8 cellular contexts compared by ENCODE assay signal in the genomic region with DNA sequence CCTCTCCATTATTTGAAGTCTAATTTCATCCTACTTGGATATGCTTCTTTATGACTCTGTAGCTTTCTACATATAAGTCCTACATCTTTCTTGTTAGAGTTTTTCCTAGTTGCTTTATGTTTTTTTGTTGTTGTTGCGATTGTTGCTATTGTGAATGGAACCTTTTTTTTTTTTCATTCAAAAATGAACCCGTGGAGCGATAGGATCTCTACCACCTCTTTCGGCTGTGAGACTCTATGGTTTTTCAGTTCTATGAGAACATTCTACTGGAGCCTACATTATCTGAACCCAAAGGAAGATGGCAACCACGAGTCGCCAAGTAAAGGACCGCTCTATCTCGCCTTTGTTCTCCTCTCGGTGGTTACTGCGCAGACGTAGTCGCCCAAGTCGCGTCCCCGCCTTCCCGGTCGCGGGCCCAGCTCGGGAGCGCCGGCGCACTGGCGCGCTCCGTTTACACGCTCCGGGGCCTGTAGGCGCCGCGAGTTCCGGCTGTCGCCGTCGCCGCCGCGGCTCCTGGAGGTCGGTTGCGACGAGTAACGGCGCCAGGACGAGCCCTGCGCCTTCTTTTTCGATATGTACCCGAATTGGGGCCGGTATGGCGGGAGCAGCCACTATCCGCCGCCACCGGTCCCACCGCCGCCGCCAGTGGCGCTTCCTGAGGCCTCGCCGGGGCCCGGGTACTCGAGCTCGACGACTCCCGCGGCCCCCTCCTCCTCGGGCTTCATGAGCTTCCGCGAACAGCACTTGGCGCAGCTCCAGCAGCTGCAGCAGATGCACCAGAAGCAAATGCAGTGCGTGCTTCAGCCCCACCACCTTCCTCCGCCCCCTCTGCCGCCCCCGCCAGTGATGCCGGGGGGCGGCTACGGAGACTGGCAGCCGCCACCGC. TPM values are rescaled to one million over a fixed set of nuclear protein-coding genes. Genes with fewer than 3 reads are reported as not detected.
DNase-seq lines count a peak whose midpoint lies in the region; ATAC-seq and TF ChIP-seq lines count a peak whose summit lies in the region.

Gene YLPM1 (plus strand): TSS at position 400 of the 886 bp plus-strand sequence. CDS start 174 bp downstream, at position 574.

- H3K27ac Mint-ChIP-seq in activated naive CD8-positive, alpha-beta T cell treated with anti-CD3 and anti-CD28 coated beads, Interleukin-2, amount 50 U/mL, for 24 hours, result peak within 1 kb of the TSS; percentile 97

- peak within 1 kb of the TSS; percentile 79 for H3K4me2 ChIP-seq in parathyroid adenoma (ENCODE audit: low read length)

- peak within 1 kb of the TSS; percentile 85 for H2AFZ ChIP-seq in parathyroid adenoma

- 0% methylated on average over 3 to 74 of the region's 76 CpGs for WGBS in transverse colon (ENCODE audit: low coverage in 1 of 2), 2 donors

- H3K9me3 ChIP-seq in parathyroid adenoma (ENCODE audit: control insufficient read depth, low read length) (no peaks in the 10 kb centered on the region), transverse colon (no peaks in the 10 kb centered on the region)

- peak; percentile 91 for ATAC-seq in HG02678 (IDR thresholded peaks at IDR 0.05; ENCODE audit: unreplicated experiment)
- ATAC-seq in activated naive CD8-positive, alpha-beta T cell treated with anti-CD3 and anti-CD28 coated beads, Interleukin-2, amount 50 U/mL, for 24 hours, result peak; percentile 97
- peak; percentile 99 for ATAC-seq in Right ventricle myocardium superior (ENCODE audit: poor library complexity)

- TF ChIP-seq EP300 in transverse colon (IDR thresholded peaks at IDR 0.05; ENCODE audit: low read depth), result no peak

- H3K4me3 ChIP-seq in GM12865 (ENCODE audit: low read depth, low read length) (peak within 1 kb of the TSS; percentile 93), parathyroid adenoma (ENCODE audit: low read depth, low read length) (peak within 1 kb of the TSS; percentile 97), transverse colon (peak within 1 kb of the TSS; percentile 64 to 98 (median 82))

- H3K9ac ChIP-seq in parathyroid adenoma, result peak within 1 kb of the TSS; percentile 94

- H3K9me3 Mint-ChIP-seq in activated naive CD8-positive, alpha-beta T cell treated with anti-CD3 and anti-CD28 coated beads, Interleukin-2, amount 50 U/mL, for 24 hours, result no peaks in the 10 kb centered on the region

- H3K4me1 Mint-ChIP-seq in activated naive CD8-positive, alpha-beta T cell treated with anti-CD3 and anti-CD28 coated beads, Interleukin-2, amount 50 U/mL, for 24 hours, result peaks cover 50% of the 10 kb centered on the region

- H3K4me1 ChIP-seq in parathyroid adenoma (peaks cover 14% of the 10 kb centered on the region), transverse colon (peaks cover 5 to 49% (median 27%) of the 10 kb centered on the region in 4 donors)

- H3K36me3 Mint-ChIP-seq in activated naive CD8-positive, alpha-beta T cell treated with anti-CD3 and anti-CD28 coated beads, Interleukin-2, amount 50 U/mL, for 24 hours (ENCODE audit: low read depth), result peaks cover 23% of the 10 kb centered on the region

- peak; percentile 91 for TF ChIP-seq POLR2A in transverse colon (IDR thresholded peaks at IDR 0.05)

- intact Hi-C loops in Right ventricle myocardium superior (cut with DNase I) (no loop called here), transverse colon (cut with DNase I; ENCODE audit: low total_unique reads) (no loop called here)

- in situ Hi-C loops in transverse colon (cut with MboI; ENCODE audit: low pct_ligation_motif_present in 1 of 4, low pct_unique_long_range_greater_than_20kb in 1 of 4, low sequenced_read_pairs in 3 of 4), result no loop called here

- H3K36me3 ChIP-seq in parathyroid adenoma (ENCODE audit: control insufficient read depth, insufficient read depth, low read length) (no peaks in the 10 kb centered on the region), transverse colon (no peaks in the 10 kb centered on the region)

- TF ChIP-seq CTCF in GM12865 (IDR thresholded peaks at IDR 0.05; ENCODE audit: insufficient read depth, low read depth, low read length, missing control alignments), result peak; percentile 53
- peak; percentile 47 for TF ChIP-seq CTCF in parathyroid adenoma (IDR thresholded peaks at IDR 0.05)
- TF ChIP-seq CTCF in transverse colon (IDR thresholded peaks at IDR 0.05), result peak in 4 of 5 experiments; percentile 28 to 44 (median 31)

- H3K27me3 ChIP-seq in parathyroid adenoma (ENCODE audit: control insufficient read depth, insufficient read depth, low read length) (no peaks in the 10 kb centered on the region), transverse colon (no peaks in the 10 kb centered on the region)

- H3K4me3 Mint-ChIP-seq in activated naive CD8-positive, alpha-beta T cell treated with anti-CD3 and anti-CD28 coated beads, Interleukin-2, amount 50 U/mL, for 24 hours, result peak within 1 kb of the TSS; percentile 92

- H3K79me2 ChIP-seq in parathyroid adenoma, result peaks cover 25% of the 10 kb centered on the region

- H3K27me3 Mint-ChIP-seq in activated naive CD8-positive, alpha-beta T cell treated with anti-CD3 and anti-CD28 coated beads, Interleukin-2, amount 50 U/mL, for 24 hours, result no peaks in the 10 kb centered on the region

- peak; percentile 98 for DNase-seq in GM12865 (ENCODE audit: low read depth)
- peak; percentile 93 for DNase-seq in NCI-H128 (lab: John Stamatoyannopoulos, UW; ENCODE audit: unreplicated experiment)
- DNase-seq in SW 1271 (lab: John Stamatoyannopoulos, UW), result peak; percentile 89 to 99
- DNase-seq in activated naive CD8-positive, alpha-beta T cell treated with anti-CD3 and anti-CD28 coated beads, Interleukin-2, amount 50 U/mL, for 24 hours, result peak; percentile 89
- DNase-seq in Right ventricle myocardium superior, result peak; percentile 95
- DNase-seq in transverse colon, result peak; percentile 94

- H3K27ac ChIP-seq in parathyroid adenoma, result peak within 1 kb of the TSS; percentile 81
- H3K27ac ChIP-seq in transverse colon, result peak within 1 kb of the TSS; percentile 91 to 98 (median 95)

RNA-seq across cellular contexts. Expression of gene YLPM1, which starts in this region (rescaled TPM):
- total RNA-seq in Right ventricle myocardium superior (26.6 TPM), transverse colon (10 to 100 TPM; 26.1 to 62.4 (median 35.0) TPM)

Comparison
In these comparisons a context has a peak if more than half of its experiments do, and no peak if none do; other contexts are left out.
1. Peak in every context shown above with its lines: DNase-seq, ATAC-seq, H3K4me3 ChIP-seq and H3K27ac ChIP-seq.